ENCODE assay signal across 19 cellular contexts in the genomic region with DNA sequence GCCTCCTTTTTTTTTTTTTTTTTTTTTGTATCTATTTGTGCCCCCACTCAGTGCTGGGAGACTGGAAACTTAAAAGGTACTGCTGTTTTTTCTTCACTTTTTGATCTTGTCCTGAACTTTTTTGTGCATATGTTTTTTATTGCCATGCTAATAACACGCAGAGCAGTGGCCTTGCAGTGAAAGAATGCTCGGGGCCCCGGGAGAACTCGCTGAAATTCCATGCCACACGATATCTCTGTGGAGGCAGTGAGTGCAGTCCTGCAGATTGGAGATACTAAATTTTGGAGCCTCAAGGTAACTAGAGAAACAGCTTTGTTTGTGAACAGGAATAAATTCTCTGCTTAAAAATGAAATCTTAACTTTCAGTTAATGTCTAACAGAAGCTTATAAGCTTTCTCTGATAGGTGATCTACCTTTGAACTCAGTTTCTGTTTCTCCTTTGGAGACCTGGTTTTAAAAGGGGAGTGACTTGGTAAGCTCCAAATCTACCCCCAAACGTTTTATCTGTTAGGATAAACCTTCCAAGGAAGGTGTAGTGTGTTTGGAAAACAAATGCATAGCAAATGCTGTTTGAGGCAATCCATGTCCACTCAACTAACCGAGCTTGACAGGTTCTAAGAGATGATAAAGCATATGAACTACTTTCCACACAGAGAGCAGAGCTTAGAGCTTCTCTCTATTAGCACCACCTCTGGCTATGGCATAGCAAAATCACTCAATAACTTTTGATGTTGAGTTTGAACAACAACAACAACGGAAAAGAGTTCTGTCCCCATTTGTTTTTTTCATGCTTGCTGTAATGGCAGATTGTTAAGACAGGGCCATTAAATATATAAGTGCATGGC.
"Had no signal": no experiment of that assay in that cellular context is flagged by ENCODE, and none has a peak within 500 bp of the region (broad histone marks: within the 10 kb centered on the region; RNA-seq: fewer than 3 reads in every experiment).

No MANE protein-coding gene starts in this region.

- ATAC-seq: effector memory CD8-positive, alpha-beta T cell; mucosa of descending colon; natural killer cell treated with Interleukin-12 subunit alpha and Interleukin-12 subunit beta and Interleukin-15 and Interleukin-18, amount 100 ng/mL, for 72 hours; psoas muscle; right cardiac atrium; stimulated activated naive CD8-positive, alpha-beta T cell treated with anti-CD3 and anti-CD28 coated beads, Interleukin-15, amount 100 ng/mL, for 72 hours had no signal

- H3K9me3 ChIP-seq: esophagus squamous epithelium, mucosa of descending colon, neutrophil, psoas muscle, thyroid gland had no signal

- H3K4me3 ChIP-seq: coronary artery, esophagus squamous epithelium, mucosa of descending colon, psoas muscle, skin epidermis, thyroid gland had no signal

- DNase-seq: dermis blood vessel endothelial cell; effector memory CD8-positive, alpha-beta T cell; erythroblast; esophagus squamous epithelium; mesenchymal stem cell; naive B cell; posterior cingulate gyrus; psoas muscle; right cardiac atrium; stimulated activated CD4-positive, alpha-beta T cell treated with anti-CD3 and anti-CD28 coated beads, Interleukin-15, amount 100 ng/mL, for 24 hours; stimulated activated CD4-positive, alpha-beta T cell treated with anti-CD3 and anti-CD28 coated beads, Interleukin-2, amount 100 ng/mL, for 48 hours; stimulated activated naive CD4-positive, alpha-beta T cell; stimulated activated naive CD8-positive, alpha-beta T cell treated with anti-CD3 and anti-CD28 coated beads, Interleukin-15, amount 100 ng/mL, for 72 hours; thyroid gland had no signal

- H3K27me3 ChIP-seq: neutrophil, thyroid gland had no signal

- H3K27ac ChIP-seq: coronary artery, esophagus squamous epithelium, neutrophil, psoas muscle, skin epidermis, thyroid gland had no signal

- H3K4me1 ChIP-seq: esophagus squamous epithelium, psoas muscle, thyroid gland had no signal

- H3K36me3 ChIP-seq: esophagus squamous epithelium, neutrophil, thyroid gland had no signal
